ENCODE assay signal across 26 cellular contexts in genomic region chr4:121016630-121017029, GRCh38. TPM values are rescaled to one million over a fixed set of nuclear protein-coding genes. Genes with fewer than 3 reads are reported as not detected.
DNase-seq lines count a peak whose midpoint lies in the region; ATAC-seq, FAIRE-seq and TF ChIP-seq lines count a peak whose summit lies in the region.
"Had no signal": no experiment of that assay in that cellular context is flagged by ENCODE, and none has a peak within 500 bp of the region (broad histone marks: within the 10 kb centered on the region; RNA-seq: fewer than 3 reads in every experiment).

No MANE protein-coding gene starts in this region.

- TF ChIP-seq RAD21 in HepG2 (CRISPR knock-in tag; IDR thresholded peaks at IDR 0.05): no peak

- ATAC-seq in HepG2: no peak
- ATAC-seq in HG03521 (IDR thresholded peaks at IDR 0.05; ENCODE audit: unreplicated experiment): no peak
- ATAC-seq in GM18858 (IDR thresholded peaks at IDR 0.05; ENCODE audit: unreplicated experiment): no peak
- ATAC-seq in HG03469 (IDR thresholded peaks at IDR 0.05; ENCODE audit: unreplicated experiment): no peak

- H3K9ac ChIP-seq in HepG2 (ENCODE audit: insufficient read depth, low read depth, low read length): no peak overlapping the region
- H3K9ac ChIP-seq: BLaER1 treated with 17β-estradiol and CSF1 and Interleukin-3, amounts not matched to agents 10 nM and 100 nM; KMS-11 had no signal

- CTCF ChIA-PET in HepG2 (lab: Yijun Ruan, JAX; ENCODE audit: low intra/inter-chr PET ratio, low total read pairs): no interaction called here

- H3K9me3 Mint-ChIP-seq in brain: peaks cover 0 to 2% (median 0%) of the 10 kb centered on the region in 5 experiments
- H3K9me3 Mint-ChIP-seq: CD4-positive, alpha-beta memory T cell had no signal

- no peaks in the 10 kb centered on the region for H3K36me3 ChIP-seq in HepG2 (replicated peaks in 1 of 2; ENCODE audit: control insufficient read depth in 1 of 2, insufficient read depth in 2 of 2, low read length in 2 of 2)
- H3K36me3 ChIP-seq: BLaER1 treated with 17β-estradiol and CSF1 and Interleukin-3, amounts not matched to agents 10 nM and 100 nM had no signal

- no peaks in the 10 kb centered on the region for H3K4me1 Mint-ChIP-seq in brain

- H2AFZ ChIP-seq in HepG2 (ENCODE audit: low read length): no peak overlapping the region

- H3K27ac Mint-ChIP-seq in brain: peak overlapping the region in 3 of 5 experiments; percentile 71 to 83 (median 77)

- POLR2A ChIA-PET in HepG2 (lab: Yijun Ruan, JAX): no interaction called here

- TF ChIP-seq EP300 in HepG2 (IDR thresholded peaks at IDR 0.05; ENCODE audit: low read depth in 2 of 2, low read length in 2 of 2): no peak
- no peak for TF ChIP-seq EP300 in HepG2 (CRISPR knock-in tag; IDR thresholded peaks at IDR 0.05; ENCODE audit: borderline replicate concordance)

- H3K79me2 ChIP-seq in HepG2 (ENCODE audit: insufficient read depth, low read length): no peaks in the 10 kb centered on the region

- H3K4me2 ChIP-seq in HepG2 (ENCODE audit: low read depth, low read length): no peak overlapping the region
- H3K4me2 ChIP-seq: BLaER1 treated with 17β-estradiol and CSF1 and Interleukin-3, amounts not matched to agents 10 nM and 100 nM; KMS-11 had no signal

- FAIRE-seq in HepG2 (lab: Jason Lieb, UNC): no peak
- FAIRE-seq: GM18507, GM19239, H54 had no signal

- H3K27me3 Mint-ChIP-seq in brain: no peaks in the 10 kb centered on the region

- DNase-seq in DMS53 (lab: John Stamatoyannopoulos, UW) (peak; percentile 38), DMS53 treated with DMSO at 0.1 percent for 48 hours (lab: John Stamatoyannopoulos, UW; ENCODE audit: unreplicated experiment) (no peak), HepG2 (ENCODE audit: low spot score) (peak; percentile 2), NCI-H82 (lab: John Stamatoyannopoulos, UW) (no peak)
- DNase-seq: Calu3; CD4-positive, alpha-beta memory T cell; DMS153; GDM1; IMR-90; NCI-H1105 treated with DMSO at 0.1 percent for 48 hours; NCI-H2081; NCI-H2171; NCI-H345; NCI-H524; Right ventricle myocardium superior had no signal

- no peak overlapping the region for H3K4me3 ChIP-seq in HepG2 (replicated peaks in 1 of 3; ENCODE audit: insufficient read depth in 1 of 3, low read depth in 2 of 3, low read length in 3 of 3)
- H3K4me3 ChIP-seq: BLaER1 treated with 17β-estradiol and CSF1 and Interleukin-3, amounts not matched to agents 10 nM and 100 nM had no signal

- H3K27me3 ChIP-seq in HepG2 (ENCODE audit: control insufficient read depth in 1 of 2, insufficient read depth in 2 of 2, low read length in 2 of 2): no peaks in the 10 kb centered on the region
- H3K27me3 ChIP-seq: BLaER1 treated with 17β-estradiol and CSF1 and Interleukin-3, amounts not matched to agents 10 nM and 100 nM had no signal

- no peaks in the 10 kb centered on the region for H3K36me3 Mint-ChIP-seq in brain

- TF ChIP-seq CTCF in brain (conservative IDR thresholded peaks at IDR 0.05) (no peak), HepG2 (CRISPR knock-in tag; IDR thresholded peaks at IDR 0.05) (no peak)

- H3K9me3 ChIP-seq in HepG2 (ENCODE audit: low read length): no peaks in the 10 kb centered on the region
- H3K9me3 ChIP-seq: BLaER1 treated with 17β-estradiol and CSF1 and Interleukin-3, amounts not matched to agents 10 nM and 100 nM had no signal

- no peak overlapping the region for H3K27ac ChIP-seq in HepG2 (ENCODE audit: extremely low read length, insufficient read depth, low read length)
- H3K27ac ChIP-seq: 22Rv1; BLaER1 treated with 17β-estradiol and CSF1 and Interleukin-3, amounts not matched to agents 10 nM and 100 nM; HL-60; KMS-11 had no signal

- no TSS peak for BruUV-seq in HepG2 (replicated peaks; lab: Mats Ljungman, UMichigan)

- 15% methylated on average over 5 of the region's 5 CpGs for WGBS in HepG2 (ENCODE audit: low lambda C conversion rate)

- intact Hi-C loops in HepG2 (cut with micrococcal nuclease; ENCODE audit: unreplicated experiment): no loop called here

- in situ Hi-C loops in HepG2 (cut with HindIII; ENCODE audit: extremely low pct_ligation_motif_present, low pct_unique_long_range_greater_than_20kb): no loop called here

- TF ChIP-seq POLR2A in HepG2 (IDR thresholded peaks at IDR 0.05; ENCODE audit: insufficient read depth in 1 of 2, low read depth in 2 of 2, low read length in 2 of 2): no peak

- H3K4me1 ChIP-seq in HepG2 (ENCODE audit: insufficient read depth, low read length): no peaks in the 10 kb centered on the region
- H3K4me1 ChIP-seq: BLaER1 treated with 17β-estradiol and CSF1 and Interleukin-3, amounts not matched to agents 10 nM and 100 nM had no signal

- H3K4me3 Mint-ChIP-seq in brain: peak overlapping the region in 1 of 5 experiments; percentile 54
- H3K4me3 Mint-ChIP-seq: CD4-positive, alpha-beta memory T cell had no signal

- no peaks in the 10 kb centered on the region for H4K20me1 ChIP-seq in HepG2 (ENCODE audit: insufficient read depth, low read length)
- H4K20me1 ChIP-seq: BLaER1 treated with 17β-estradiol and CSF1 and Interleukin-3, amounts not matched to agents 10 nM and 100 nM had no signal

TF ChIP-seq in HepG2, 621 proteins besides CTCF, POLR2A, EP300 and RAD21:
- TF ChIP-seq MBD4 (IDR thresholded peaks at IDR 0.05; ENCODE audit: borderline replicate concordance, low read length) (no peak), DDIT3 (CRISPR knock-in tag; IDR thresholded peaks at IDR 0.05) (no peak)

RNA-seq across cellular contexts. Expression of gene NDNF, which starts 55.7 kb away (rescaled TPM):
- polyA plus RNA-seq in brain (ENCODE audit: insufficient read depth, low read depth, low replicate concordance): 0.42 TPM
- total RNA-seq in HepG2 (2016; rRNA removed; fragmentation: Illumina TruSeq; extraction: Trizol): not detected in 2 replicates
- total RNA-seq in HepG2 (2016; cell fraction: cytosol; rRNA removed; fragmentation: Illumina TruSeq; extraction: Trizol; ENCODE audit: low read depth): not detected in 2 replicates
- not detected in 2 replicates for total RNA-seq in HepG2 (2016; cell fraction: insoluble cytoplasmic fraction; rRNA removed; fragmentation: Illumina TruSeq; extraction: Trizol)
- total RNA-seq in HepG2 (2016; cell fraction: membrane; rRNA removed; fragmentation: Illumina TruSeq; extraction: Trizol): not detected in 2 replicates
- total RNA-seq in HepG2 (2016; cell fraction: nucleus; rRNA removed; fragmentation: Illumina TruSeq; extraction: Trizol): not detected in 2 replicates
- polyA plus RNA-seq in HepG2 (2011; rRNA removed): not detected in 2 replicates
- not detected in 2 replicates for polyA plus RNA-seq in HepG2 (2011; cell fraction: cytosol; rRNA removed)
- polyA plus RNA-seq in HepG2 (2011; cell fraction: nucleus; rRNA removed): not detected in 2 replicates
- not detected in 2 replicates for polyA plus RNA-seq in HepG2 (2012)
- polyA plus RNA-seq in HepG2 (2016; cell fraction: cytosol; fragmentation: Illumina TruSeq; extraction: Trizol; ENCODE audit: low read depth): not detected in 2 replicates
- not detected in 2 replicates for polyA plus RNA-seq in HepG2 (2016; cell fraction: insoluble cytoplasmic fraction; fragmentation: Illumina TruSeq; extraction: Trizol; ENCODE audit: low read depth)
- not detected in 2 replicates for polyA plus RNA-seq in HepG2 (2016; cell fraction: membrane; fragmentation: Illumina TruSeq; extraction: Trizol; ENCODE audit: low read depth)
- polyA plus RNA-seq in HepG2 (2016; cell fraction: nucleus; fragmentation: Illumina TruSeq; extraction: Trizol; ENCODE audit: insufficient read depth, low read depth): not detected in 2 replicates
- polyA minus RNA-seq in HepG2 (2011; rRNA and poly(A)+ RNA removed; ENCODE audit: low replicate concordance): not detected in 2 replicates
- not detected in 2 replicates for polyA minus RNA-seq in HepG2 (2011; cell fraction: cytosol; rRNA and poly(A)+ RNA removed)
- not detected in 2 replicates for polyA minus RNA-seq in HepG2 (2011; cell fraction: nucleus; rRNA and poly(A)+ RNA removed)
- total RNA-seq: CD4-positive, alpha-beta memory T cell had no signal
- polyA plus RNA-seq: CD4-positive, alpha-beta memory T cell; IMR-90 had no signal

Comparison
In these comparisons a context has a peak if more than half of its experiments do, and no peak if none do; other contexts are left out.
1. DNase-seq: peak in DMS53 (single experiment) and HepG2 (single experiment); none in DMS53 treated with DMSO at 0.1 percent for 48 hours (single experiment) and NCI-H82 (single experiment).